ENCODE assay signal across 13 cellular contexts in genomic region chr5:115432691-115433090, GRCh38.
DNase-seq lines count a peak whose midpoint lies in the region; ATAC-seq and TF ChIP-seq lines count a peak whose summit lies in the region.
"Had no signal": no experiment of that assay in that cellular context is flagged by ENCODE, and none has a peak within 500 bp of the region (broad histone marks: within the 10 kb centered on the region; RNA-seq: fewer than 3 reads in every experiment).

No MANE protein-coding gene starts in this region.

- H3K27me3 ChIP-seq in SK-N-SH (ENCODE audit: insufficient read depth), result no peaks in the 10 kb centered on the region
- no peaks in the 10 kb centered on the region for H3K27me3 ChIP-seq in lower lobe of right lung (ENCODE audit: low read depth)
- no peaks in the 10 kb centered on the region for H3K27me3 ChIP-seq in esophagus squamous epithelium
- no peaks in the 10 kb centered on the region for H3K27me3 ChIP-seq in ascending aorta

- no peak overlapping the region for H3K9ac ChIP-seq in SK-N-SH

- H3K27me3 Mint-ChIP-seq in activated T-cell treated with anti-CD3 and anti-CD28 coated beads, Interleukin-2, amount 50 U/mL, for 24 hours, result peaks cover 25% of the 10 kb centered on the region

- H3F3A ChIP-seq in SK-N-SH (replicated peaks; ENCODE audit: insufficient read depth), result peaks cover 3% of the 10 kb centered on the region

- intact Hi-C loops in lower lobe of right lung (cut with DNase I) (no loop called here), esophagus squamous epithelium (cut with DNase I) (no loop called here), ascending aorta (cut with DNase I) (no loop called here)

- H3K79me2 ChIP-seq in SK-N-SH (ENCODE audit: insufficient read depth), result no peaks in the 10 kb centered on the region

- H3K36me3 ChIP-seq in SK-N-SH (replicated peaks in 1 of 2; ENCODE audit: control insufficient read depth in 1 of 2, insufficient read depth in 2 of 2, low read length in 1 of 2) (no peaks in the 10 kb centered on the region), lower lobe of right lung (no peaks in the 10 kb centered on the region), esophagus squamous epithelium (no peaks in the 10 kb centered on the region), ascending aorta (no peaks in the 10 kb centered on the region)

- CTCF ChIA-PET in SK-N-SH (lab: Yijun Ruan, JAX), result no interaction called here

- TF ChIP-seq CTCF in SK-N-SH (IDR thresholded peaks at IDR 0.05) (no peak), lower lobe of right lung (IDR thresholded peaks at IDR 0.05) (no peak), esophagus squamous epithelium (IDR thresholded peaks at IDR 0.05) (no peak), ascending aorta (IDR thresholded peaks at IDR 0.05) (no peak)

- peaks cover 4% of the 10 kb centered on the region for H3K9me3 Mint-ChIP-seq in activated T-cell treated with anti-CD3 and anti-CD28 coated beads, Interleukin-2, amount 50 U/mL, for 24 hours

- TF ChIP-seq POLR2A in esophagus squamous epithelium (IDR thresholded peaks at IDR 0.05), result no peak

- H3K4me3 ChIP-seq in SK-N-SH (ENCODE audit: low read depth in 2 of 2, low read length in 1 of 2) (no peak overlapping the region), lower lobe of right lung (no peak overlapping the region), esophagus squamous epithelium (no peak overlapping the region), ascending aorta (no peak overlapping the region)

- H3K4me1 Mint-ChIP-seq in activated T-cell treated with anti-CD3 and anti-CD28 coated beads, Interleukin-2, amount 50 U/mL, for 24 hours (ENCODE audit: low read depth), result peaks cover 5% of the 10 kb centered on the region

- H3K27ac Mint-ChIP-seq in activated T-cell treated with anti-CD3 and anti-CD28 coated beads, Interleukin-2, amount 50 U/mL, for 24 hours, result no peak overlapping the region

- POLR2A ChIA-PET in SK-N-SH (lab: Yijun Ruan, JAX), result no interaction called here

- H3K9me3 ChIP-seq in SK-N-SH (no peaks in the 10 kb centered on the region), lower lobe of right lung (no peaks in the 10 kb centered on the region), esophagus squamous epithelium (no peaks in the 10 kb centered on the region), ascending aorta (no peaks in the 10 kb centered on the region)

- H3K27ac ChIP-seq in SK-N-SH (ENCODE audit: low read depth in 2 of 2, low read length in 1 of 2) (no peak overlapping the region), lower lobe of right lung (no peak overlapping the region), esophagus squamous epithelium (no peak overlapping the region), ascending aorta (no peak overlapping the region)
- H3K27ac ChIP-seq: HL-60 had no signal

- H3K4me3 Mint-ChIP-seq in activated T-cell treated with anti-CD3 and anti-CD28 coated beads, Interleukin-2, amount 50 U/mL, for 24 hours, result no peak overlapping the region

- no peak overlapping the region for H2AFZ ChIP-seq in SK-N-SH (ENCODE audit: low read depth)

- no peaks in the 10 kb centered on the region for H3K36me3 Mint-ChIP-seq in activated T-cell treated with anti-CD3 and anti-CD28 coated beads, Interleukin-2, amount 50 U/mL, for 24 hours (ENCODE audit: low read depth)

- no peaks in the 10 kb centered on the region for H4K20me1 ChIP-seq in SK-N-SH (ENCODE audit: insufficient read depth)

- no peaks in the 10 kb centered on the region for H3K4me1 ChIP-seq in SK-N-SH (ENCODE audit: control insufficient read depth in 1 of 2, insufficient read depth in 2 of 2, low read depth in 1 of 2, low read length in 1 of 2)
- peaks cover 19% of the 10 kb centered on the region for H3K4me1 ChIP-seq in lower lobe of right lung
- H3K4me1 ChIP-seq in esophagus squamous epithelium, result peaks cover 0 to 49% (median 14%) of the 10 kb centered on the region in 3 donors
- no peaks in the 10 kb centered on the region for H3K4me1 ChIP-seq in ascending aorta

- no peak for TF ChIP-seq EP300 in SK-N-SH (IDR thresholded peaks at IDR 0.05; ENCODE audit: borderline replicate concordance in 1 of 2, low read depth in 1 of 2, low read length in 1 of 2)

- H3K4me2 ChIP-seq in SK-N-SH, result no peak overlapping the region

- DNase-seq in DMS153 treated with DMSO at 0.1 percent for 48 hours (lab: John Stamatoyannopoulos, UW; ENCODE audit: unreplicated experiment) (peak; percentile 23), NCI-H146 treated with DMSO at 0.1 percent for 48 hours (lab: John Stamatoyannopoulos, UW; ENCODE audit: unreplicated experiment) (peak; percentile 17), SK-N-SH (no peak), lower lobe of right lung (no peak), esophagus squamous epithelium (lab: John Stamatoyannopoulos, UW) (no peak), inferior parietal cortex (ENCODE audit: extremely low spot score) (no peak), ascending aorta (ENCODE audit: low spot score in 2 of 2) (no peak)
- DNase-seq in activated T-cell treated with anti-CD3 and anti-CD28 coated beads, Interleukin-2, amount 50 U/mL, for 24 hours, result no peak
- DNase-seq: activated gamma-delta T cell treated with Interleukin-2 at 50 U/mL for 16 hours, AML-193, H7, NCI-H2227 treated with DMSO at 0.1 percent for 48 hours had no signal

- TF ChIP-seq RAD21 in SK-N-SH (IDR thresholded peaks at IDR 0.05; ENCODE audit: low read length), result no peak

- H3K9me2 ChIP-seq in SK-N-SH, result no peaks in the 10 kb centered on the region

- ATAC-seq in lower lobe of right lung, result peak; percentile 64 to 69

TF ChIP-seq in SK-N-SH, 30 proteins besides CTCF, POLR2A, EP300 and RAD21:
- TF ChIP-seq TCF12 (IDR thresholded peaks at IDR 0.05) (0 out of 2 replicates have a peak, but pooled peaks have one; percentile 21), SMC3 (IDR thresholded peaks at IDR 0.05; ENCODE audit: low read depth, low read length) (no peak)

Comparison
In these comparisons a context has a peak if more than half of its experiments do, and no peak if none do; other contexts are left out.
1. DNase-seq: peak in DMS153 treated with DMSO at 0.1 percent for 48 hours (single experiment) and NCI-H146 treated with DMSO at 0.1 percent for 48 hours (single experiment); none in SK-N-SH (single experiment), lower lobe of right lung (single experiment), esophagus squamous epithelium (single experiment), inferior parietal cortex (single experiment), activated T-cell treated with anti-CD3 and anti-CD28 coated beads, Interleukin-2, amount 50 U/mL, for 24 hours (single experiment) and ascending aorta (0 of 2).